2 cellular contexts compared by ENCODE assay signal in the genomic region with DNA sequence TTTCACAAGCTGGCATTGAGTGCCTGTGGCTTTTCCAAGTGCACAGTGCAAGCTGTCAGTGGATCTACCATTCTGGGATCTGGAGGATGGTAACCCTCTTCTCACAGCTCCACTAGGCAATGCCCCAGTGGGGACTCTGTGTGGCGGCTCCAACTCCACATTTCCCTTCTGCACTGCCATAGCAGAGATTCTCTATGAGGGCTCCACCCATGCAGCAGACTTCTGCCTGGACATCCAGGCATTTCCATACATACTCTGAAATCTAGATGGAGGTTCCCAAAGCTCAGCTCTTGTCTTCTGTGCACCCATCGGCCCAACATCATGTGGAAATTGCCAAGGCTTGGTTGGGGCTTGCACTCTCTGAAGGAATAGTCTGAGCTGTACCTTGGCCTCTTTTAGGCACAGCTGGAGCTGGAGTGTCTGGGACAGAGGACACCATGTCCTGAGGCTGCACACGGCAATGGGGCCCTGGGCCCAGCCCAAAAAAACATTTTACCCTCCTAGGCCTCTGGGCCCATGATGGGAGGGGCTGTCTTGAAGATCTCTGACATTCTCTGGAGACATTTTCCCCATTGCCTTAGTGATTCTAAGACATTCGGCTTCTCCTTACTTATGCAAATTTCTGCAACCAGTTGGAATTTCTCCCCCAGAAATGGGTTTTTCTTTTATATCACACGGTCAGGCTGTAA.
TF ChIP-seq lines count a peak whose summit lies in the region.

No MANE protein-coding gene starts in this region.

TF ChIP-seq in A549, 52 proteins besides CTCF, POLR2A, EP300 and RAD21 (continued from another document):
- TF ChIP-seq SMC3 (IDR thresholded peaks at IDR 0.05): no peak
- TF ChIP-seq, protein P1, sequence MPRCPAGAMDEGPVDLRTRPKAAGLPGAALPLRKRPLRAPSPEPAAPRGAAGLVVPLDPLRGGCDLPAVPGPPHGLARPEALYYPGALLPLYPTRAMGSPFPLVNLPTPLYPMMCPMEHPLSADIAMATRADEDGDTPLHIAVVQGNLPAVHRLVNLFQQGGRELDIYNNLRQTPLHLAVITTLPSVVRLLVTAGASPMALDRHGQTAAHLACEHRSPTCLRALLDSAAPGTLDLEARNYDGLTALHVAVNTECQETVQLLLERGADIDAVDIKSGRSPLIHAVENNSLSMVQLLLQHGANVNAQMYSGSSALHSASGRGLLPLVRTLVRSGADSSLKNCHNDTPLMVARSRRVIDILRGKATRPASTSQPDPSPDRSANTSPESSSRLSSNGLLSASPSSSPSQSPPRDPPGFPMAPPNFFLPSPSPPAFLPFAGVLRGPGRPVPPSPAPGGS (IDR thresholded peaks at IDR 0.05): no peak
- no peak for TF ChIP-seq NFE2L2 (conservative IDR thresholded peaks at IDR 0.05; ENCODE audit: low read length)
- TF ChIP-seq, protein P2, sequence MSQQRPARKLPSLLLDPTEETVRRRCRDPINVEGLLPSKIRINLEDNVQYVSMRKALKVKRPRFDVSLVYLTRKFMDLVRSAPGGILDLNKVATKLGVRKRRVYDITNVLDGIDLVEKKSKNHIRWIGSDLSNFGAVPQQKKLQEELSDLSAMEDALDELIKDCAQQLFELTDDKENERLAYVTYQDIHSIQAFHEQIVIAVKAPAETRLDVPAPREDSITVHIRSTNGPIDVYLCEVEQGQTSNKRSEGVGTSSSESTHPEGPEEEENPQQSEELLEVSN (IDR thresholded peaks at IDR 0.05; ENCODE audit: borderline replicate concordance, low read depth): no peak

TF ChIP-seq in GM12878, 131 proteins besides CTCF, POLR2A, EP300 and RAD21 (continued from another document):
- TF ChIP-seq PKNOX1 (IDR thresholded peaks at IDR 0.05) (no peak), CBX5 (IDR thresholded peaks at IDR 0.05; ENCODE audit: low read depth) (0 out of 2 replicates have a peak, but pooled peaks have one; percentile 22)
